Comparison of ENCODE assay signal across 21 cellular contexts in the genomic region with DNA sequence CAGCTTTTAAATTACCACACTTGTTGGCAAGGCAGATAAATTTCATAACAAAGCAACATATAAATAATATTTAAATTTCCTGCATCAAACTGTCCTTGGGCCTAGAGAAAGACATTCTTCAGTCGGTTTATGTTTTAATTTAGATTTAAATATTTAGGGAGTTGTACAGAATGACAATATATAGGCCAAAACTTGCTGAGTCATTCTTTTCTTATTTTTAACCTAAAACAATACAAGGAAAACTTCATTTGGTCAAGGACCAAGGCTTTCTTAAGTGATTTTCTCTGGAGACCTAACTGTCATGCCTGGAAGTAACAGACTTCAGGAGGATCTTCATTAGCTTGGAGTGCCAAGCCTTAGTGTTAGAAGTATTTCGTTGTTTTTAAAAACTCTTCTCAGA.
DNase-seq lines count a peak whose midpoint lies in the region; ATAC-seq, FAIRE-seq and TF ChIP-seq lines count a peak whose summit lies in the region.
"Had no signal": no experiment of that assay in that cellular context is flagged by ENCODE, and none has a peak within 500 bp of the region (broad histone marks: within the 10 kb centered on the region; RNA-seq: fewer than 3 reads in every experiment).

No MANE protein-coding gene starts in this region.

- peaks cover 49% of the 10 kb centered on the region for H3K4me1 ChIP-seq in DND-41 (ENCODE audit: insufficient read depth, low read length)
- H3K4me1 ChIP-seq: BE2C had no signal

- H3K36me3 ChIP-seq in DND-41 (ENCODE audit: insufficient read depth, low read length) = no peaks in the 10 kb centered on the region; the same call in 1 of the 2 replicates
- H3K36me3 ChIP-seq: BE2C, MG63 had no signal

- no peaks in the 10 kb centered on the region for H3K9me3 ChIP-seq in DND-41 (ENCODE audit: insufficient read depth, low read length, severe bottlenecking)
- H3K9me3 ChIP-seq: BE2C, MG63 had no signal

- no peaks in the 10 kb centered on the region for H3K27me3 ChIP-seq in DND-41 (ENCODE audit: insufficient read depth, low read length, poor library complexity)
- H3K27me3 ChIP-seq: BE2C, MG63 had no signal

- H3K4me3 ChIP-seq in DND-41 (ENCODE audit: low read depth in 1 of 2, low read length in 2 of 2) = no peak overlapping the region
- H3K4me3 ChIP-seq in NB4 (ENCODE audit: low read depth, low read length) = peak overlapping the region; percentile 0
- no peak overlapping the region for H3K4me3 ChIP-seq in skeletal muscle cell (ENCODE audit: low read depth, low read length)
- H3K4me3 ChIP-seq: MG63 had no signal

- no peak for TF ChIP-seq POLR2A in NB4 (IDR thresholded peaks at IDR 0.05; ENCODE audit: extremely low read depth, insufficient read length)

- H3K79me2 ChIP-seq in DND-41 (ENCODE audit: insufficient read depth, low read length) = peaks cover 26% of the 10 kb centered on the region

- DNase-seq in DND-41 (no peak), NB4 (ENCODE audit: low read depth) (peak; percentile 10), skeletal muscle cell (ENCODE audit: low read depth) (peak; percentile 3), GDM1 (lab: John Stamatoyannopoulos, UW) (no peak)
- DNase-seq: BE2C, DMS53, EL, H9, Kasumi-1, MG63, NCI-H1092 treated with DMSO at 0.1 percent for 48 hours, NCI-H1436 treated with DMSO at 0.1 percent for 48 hours, NCI-H2029, NCI-H226, NCI-H510A treated with DMSO at 0.1 percent for 48 hours, NCI-H748 treated with DMSO at 0.1 percent for 48 hours had no signal

- FAIRE-seq in endometrium (lab: Jason Lieb, UNC) = peak; percentile 21

- H2AFZ ChIP-seq in DND-41 (ENCODE audit: low read depth, low read length) = no peak overlapping the region

- no peak for ATAC-seq in DND-41 (ENCODE audit: insufficient read depth, low read depth)
- no peak for ATAC-seq in HG03432 (IDR thresholded peaks at IDR 0.05; ENCODE audit: unreplicated experiment)
- no peak for ATAC-seq in HG02870 (IDR thresholded peaks at IDR 0.05; ENCODE audit: unreplicated experiment)
- ATAC-seq: Panc1, SK-N-SH treated with all-trans-retinoic acid at 6 μM for 48 hours had no signal

- peak overlapping the region; percentile 83; the same call in 1 of the 2 replicates for H3K4me2 ChIP-seq in DND-41 (ENCODE audit: insufficient read depth, low read length)

- TF ChIP-seq CTCF in DND-41 (IDR thresholded peaks at IDR 0.05; ENCODE audit: borderline replicate concordance, extremely low read depth, low read length, poor library complexity, severe bottlenecking) (no peak), NB4 (IDR thresholded peaks at IDR 0.05; ENCODE audit: low read depth, low read length) (no peak)

- no peak overlapping the region for H3K27ac ChIP-seq in DND-41 (ENCODE audit: low read length)

- H4K20me1 ChIP-seq in DND-41 (ENCODE audit: insufficient read depth, low read length) = no peaks in the 10 kb centered on the region

- no peak overlapping the region for H3K9ac ChIP-seq in DND-41 (ENCODE audit: low read depth, low read length)

Comparison
In these comparisons a context has a peak if more than half of its experiments do, and no peak if none do; other contexts are left out.
1. DNase-seq: peak in NB4 (single experiment) and skeletal muscle cell (single experiment); none in DND-41 (single experiment) and GDM1 (single experiment).